Comparison of ENCODE assay signal across 20 cellular contexts in genomic region chr14:65024957-65025356, GRCh38.
"Had no signal": no experiment of that assay in that cellular context is flagged by ENCODE, and none has a peak within 500 bp of the region (broad histone marks: within the 10 kb centered on the region; RNA-seq: fewer than 3 reads in every experiment).

No MANE protein-coding gene starts in this region.

- H3K36me3 ChIP-seq: right atrium auricular region, uterus had no signal

- DNase-seq: activated CD4-positive, alpha-beta memory T cell treated with anti-CD3 and anti-CD28 coated beads, Interleukin-2, amount 10 ng/mL, durations not matched to agents 7 days and 5 days; activated CD4-positive, alpha-beta T cell treated with anti-CD3 and anti-CD28 coated beads, Interleukin-2, amount 10 ng/mL, durations not matched to agents 24 days and 14 days; activated naive CD4-positive, alpha-beta T cell; activated T-cell treated with anti-CD3 and anti-CD28 coated beads, Interleukin-2, amount 50 U/mL, for 24 hours; adrenal gland; brain microvascular endothelial cell; caudate nucleus; dermis blood vessel endothelial cell; effector memory CD4-positive, alpha-beta T cell; kidney; stimulated activated CD4-positive, alpha-beta T cell treated with anti-CD3 and anti-CD28 coated beads, Interleukin-1b, Interleukin-23, amount 100 ng/mL, for 48 hours; stimulated activated naive CD8-positive, alpha-beta T cell treated with anti-CD3 and anti-CD28 coated beads, Interleukin-15, amount 100 ng/mL, for 72 hours; trophoblast cell; uterus had no signal

- H3K27ac ChIP-seq: adrenal gland, ascending aorta, brain microvascular endothelial cell, right atrium auricular region, uterus had no signal

- H3K27me3 ChIP-seq: adrenal gland, ascending aorta, brain microvascular endothelial cell, right atrium auricular region, uterus had no signal

- H3K4me3 ChIP-seq: adrenal gland, ascending aorta, right atrium auricular region, skin epidermis, uterus had no signal

- ATAC-seq: activated CD4-positive, CD25-positive, alpha-beta regulatory T cell treated with anti-CD3 and anti-CD28 coated beads, Interleukin-2, amount 50 U/mL, for 24 hours; left lobe of liver; natural killer cell treated with Interleukin-12 subunit alpha and Interleukin-12 subunit beta and Interleukin-15 and Interleukin-18, amount 100 ng/mL, for 72 hours; stimulated activated naive CD8-positive, alpha-beta T cell treated with anti-CD3 and anti-CD28 coated beads, Interleukin-15, amount 100 ng/mL, for 72 hours had no signal

- H3K9me3 ChIP-seq: adrenal gland, ascending aorta, right atrium auricular region, uterus had no signal

- H3K4me1 ChIP-seq: ascending aorta, uterus had no signal
